ENCODE assay signal across 21 cellular contexts in genomic region chr3:172239218-172239738, GRCh38.
DNase-seq lines count a peak whose midpoint lies in the region; ATAC-seq, FAIRE-seq and TF ChIP-seq lines count a peak whose summit lies in the region.
"Had no signal": no experiment of that assay in that cellular context is flagged by ENCODE, and none has a peak within 500 bp of the region (broad histone marks: within the 10 kb centered on the region; RNA-seq: fewer than 3 reads in every experiment).

No MANE protein-coding gene starts in this region.

- peaks cover 45 to 51% (median 45%) of the 10 kb centered on the region in 3 experiments for H3K36me3 Mint-ChIP-seq in H9 (ENCODE audit: insufficient read depth in 1 of 3, low read depth in 3 of 3)

- no peak overlapping the region for H2AFZ ChIP-seq in endothelial cell of umbilical vein (ENCODE audit: low read depth, low read length)
- no peak overlapping the region for H2AFZ ChIP-seq in H9 (ENCODE audit: low read length)

- no peak overlapping the region for H3K23ac ChIP-seq in H9 (ENCODE audit: insufficient read length, low read depth, low read length)

- no peak overlapping the region for H2BK5ac ChIP-seq in H9 (ENCODE audit: insufficient read length, low read length)

- H3K79me2 ChIP-seq in endothelial cell of umbilical vein (ENCODE audit: control insufficient read depth, insufficient read depth, low read length) (peaks cover 66% of the 10 kb centered on the region), H9 (ENCODE audit: insufficient read depth, low read length) (peaks cover 2% of the 10 kb centered on the region; the same call in 1 of the 2 replicates)

- no peaks in the 10 kb centered on the region for H3K27me3 ChIP-seq in left ventricle myocardium inferior (ENCODE audit: low read depth)
- no peaks in the 10 kb centered on the region for H3K27me3 ChIP-seq in ascending aorta
- no peaks in the 10 kb centered on the region for H3K27me3 ChIP-seq in endothelial cell of umbilical vein (ENCODE audit: control insufficient read depth in 2 of 2, insufficient read depth in 2 of 2, low read length in 2 of 2)
- H3K27me3 ChIP-seq in H9 (ENCODE audit: insufficient read depth, low read length): no peaks in the 10 kb centered on the region
- H3K27me3 ChIP-seq: BE2C had no signal

- H4K5ac ChIP-seq in H9 (ENCODE audit: insufficient read length, low read depth, low read length): no peak overlapping the region

- no TSS peak for BruUV-seq in endothelial cell of umbilical vein (replicated peaks; lab: Mats Ljungman, UMichigan)

- no peaks in the 10 kb centered on the region for H3K27me3 Mint-ChIP-seq in H9 (ENCODE audit: low read depth)
- H3K27me3 Mint-ChIP-seq: CD4-positive, alpha-beta memory T cell had no signal

- no peak overlapping the region for H2BK120ac ChIP-seq in H9 (ENCODE audit: low read depth, low read length, poor library complexity, severe bottlenecking)

- no peak overlapping the region for H2BK15ac ChIP-seq in H9 (ENCODE audit: low read depth, low read length)

- no peak for DNase-seq in left ventricle myocardium superior
- no peak for DNase-seq in left ventricle myocardium inferior
- DNase-seq in ascending aorta (ENCODE audit: low spot score in 2 of 2): no peak
- no peak for DNase-seq in endothelial cell of umbilical vein (ENCODE audit: low read depth, low spot score)
- DNase-seq in H9: no peak
- no peak for DNase-seq in COLO668 (lab: John Stamatoyannopoulos, UW; ENCODE audit: unreplicated experiment)
- DNase-seq: BE2C; CD4-positive, alpha-beta memory T cell; DMS53; EL; GOT3; NCI-H1417 treated with DMSO at 0.1 percent for 48 hours; NCI-H187 treated with DMSO at 0.1 percent for 48 hours; NCI-H2227 treated with DMSO at 0.1 percent for 48 hours; NCI-H510A treated with DMSO at 0.1 percent for 48 hours; NCI-H774; SHP77 treated with DMSO at 0.1 percent for 48 hours had no signal

- H3K9me1 ChIP-seq in endothelial cell of umbilical vein (replicated peaks; ENCODE audit: control insufficient read depth, extremely low read depth, insufficient read depth, low read length): no peaks in the 10 kb centered on the region

- intact Hi-C loops in left ventricle myocardium superior (cut with micrococcal nuclease) (no loop called here), left ventricle myocardium inferior (cut with micrococcal nuclease) (no loop called here), ascending aorta (cut with DNase I) (no loop called here), endothelial cell of umbilical vein (cut with micrococcal nuclease) (no loop called here)

- no peak for FAIRE-seq in endothelial cell of umbilical vein (lab: Jason Lieb, UNC)
- FAIRE-seq: GM12878, GM19239 had no signal

- H3T11ph ChIP-seq in H9 (ENCODE audit: low read length): no peak overlapping the region

- H3K4me1 ChIP-seq in left ventricle myocardium inferior (peaks cover 26% of the 10 kb centered on the region), ascending aorta (peaks cover 0 to 2% of the 10 kb centered on the region in 2 donors), endothelial cell of umbilical vein (ENCODE audit: control insufficient read depth, extremely low read depth, insufficient read depth, low read length) (peaks cover 15% of the 10 kb centered on the region), H9 (ENCODE audit: insufficient read depth, low read length) (no peaks in the 10 kb centered on the region)
- H3K4me1 ChIP-seq: BE2C had no signal

- no peak overlapping the region for H4K91ac ChIP-seq in H9 (ENCODE audit: insufficient read length, low read depth, low read length)

- H3K27ac Mint-ChIP-seq in H9: no peak overlapping the region
- H3K27ac Mint-ChIP-seq: CD4-positive, alpha-beta memory T cell had no signal

- no peaks in the 10 kb centered on the region for H3K4me1 Mint-ChIP-seq in H9

- H3K23me2 ChIP-seq in H9 (ENCODE audit: insufficient read length, low read depth, low read length, poor library complexity, severe bottlenecking): no peaks in the 10 kb centered on the region

- H3K9ac ChIP-seq in endothelial cell of umbilical vein (replicated peaks; ENCODE audit: extremely low read depth, insufficient read depth, low read length) (no peak overlapping the region), H9 (ENCODE audit: extremely low read depth, insufficient read length, low read length) (no peak overlapping the region)
- H3K9ac ChIP-seq: KMS-11 had no signal

- H3K36me3 ChIP-seq in left ventricle myocardium inferior: peaks cover 14% of the 10 kb centered on the region
- H3K36me3 ChIP-seq in ascending aorta: peaks cover 0 to 3% of the 10 kb centered on the region in 2 donors
- peaks cover 4 to 8% of the 10 kb centered on the region in 2 experiments for H3K36me3 ChIP-seq in endothelial cell of umbilical vein (ENCODE audit: control insufficient read depth in 2 of 2, extremely low read depth in 1 of 2, insufficient read depth in 2 of 2, low read length in 2 of 2)
- H3K36me3 ChIP-seq: BE2C had no signal

- no CpG with 5 or more reads among the region's 3 CpGs for WGBS in H9 (ENCODE audit: extremely low coverage, insufficient read length, low lambda C conversion rate)

- POLR2A ChIA-PET in endothelial cell of umbilical vein (lab: Charles Lee): interaction anchor here (0.7 kb wide), 1 partner anchor 33 kb away, joined by 8 read pairs; no protein-coding TSS in a partner anchor

- no peak overlapping the region for H3K4me3 Mint-ChIP-seq in H9
- H3K4me3 Mint-ChIP-seq: CD4-positive, alpha-beta memory T cell had no signal

- no peak overlapping the region for H3K14ac ChIP-seq in H9 (ENCODE audit: insufficient read depth, low read length)

- H3K27ac ChIP-seq in left ventricle myocardium inferior (replicated peaks): no peak overlapping the region
- peak overlapping the region; percentile 3 to 14 for H3K27ac ChIP-seq in ascending aorta
- no peak overlapping the region for H3K27ac ChIP-seq in endothelial cell of umbilical vein (ENCODE audit: insufficient read depth, low read depth, low read length)
- no peak overlapping the region for H3K27ac ChIP-seq in H9 (ENCODE audit: insufficient read length, low read depth, low read length)
- H3K27ac ChIP-seq: KMS-11 had no signal

- H3K9me3 ChIP-seq in left ventricle myocardium inferior (replicated peaks): peaks cover 11% of the 10 kb centered on the region
- no peaks in the 10 kb centered on the region for H3K9me3 ChIP-seq in ascending aorta
- peaks cover 5% of the 10 kb centered on the region for H3K9me3 ChIP-seq in endothelial cell of umbilical vein (replicated peaks; ENCODE audit: control insufficient read depth, insufficient read depth, low read length)
- peaks cover 27% of the 10 kb centered on the region for H3K9me3 ChIP-seq in H9 (ENCODE audit: control insufficient read depth, low read depth, low read length)
- H3K9me3 ChIP-seq: BE2C had no signal

- H3K79me1 ChIP-seq in H9 (ENCODE audit: insufficient read depth, low read depth, low read length, poor library complexity, severe bottlenecking): peaks cover 3% of the 10 kb centered on the region

- H4K20me1 ChIP-seq in endothelial cell of umbilical vein (replicated peaks; ENCODE audit: control insufficient read depth, extremely low read depth, insufficient read depth, low read length) (peaks cover 7% of the 10 kb centered on the region), H9 (ENCODE audit: control insufficient read depth, insufficient read depth, insufficient read length) (no peaks in the 10 kb centered on the region)

- H3K18ac ChIP-seq in H9 (ENCODE audit: insufficient read length, low read depth, low read length): no peak overlapping the region

- no peak overlapping the region for H3K4ac ChIP-seq in H9 (ENCODE audit: low read depth, low read length)

- no peak for TF ChIP-seq POLR2A in endothelial cell of umbilical vein (IDR thresholded peaks at IDR 0.05; ENCODE audit: low read depth, low read length)

- peak; percentile 15 for ATAC-seq in left ventricle myocardium superior
- ATAC-seq in HG03097 (IDR thresholded peaks at IDR 0.05; ENCODE audit: low FRiP score, unreplicated experiment): no peak
- ATAC-seq: GM12878 had no signal

- H3K4me3 ChIP-seq in left ventricle myocardium inferior (no peak overlapping the region), ascending aorta (no peak overlapping the region), endothelial cell of umbilical vein (replicated peaks in 1 of 3; ENCODE audit: insufficient read depth in 1 of 3, low read depth in 1 of 3, low read length in 3 of 3) (no peak overlapping the region)
- H3K4me3 ChIP-seq: GM12878 had no signal

- no peak overlapping the region for H2BK12ac ChIP-seq in H9 (ENCODE audit: insufficient read length, low read depth, low read length)

- CTCF ChIA-PET in endothelial cell of umbilical vein (lab: Charles Lee): interaction anchor here (0.7 to 1.1 kb wide), 2 partner anchors 22 to 70 kb away, joined by 3 read pairs; no protein-coding TSS in a partner anchor

- no peak overlapping the region for H3K4me2 ChIP-seq in endothelial cell of umbilical vein (ENCODE audit: insufficient read depth, low read length)
- H3K4me2 ChIP-seq in H9 (ENCODE audit: insufficient read depth, insufficient read length, low read length): no peak overlapping the region
- H3K4me2 ChIP-seq: KMS-11 had no signal

- no peak overlapping the region for H2AK5ac ChIP-seq in H9 (ENCODE audit: insufficient read length, low read length)

- TF ChIP-seq CTCF in left ventricle myocardium inferior (IDR thresholded peaks at IDR 0.05; ENCODE audit: borderline replicate concordance) (no peak), ascending aorta (IDR thresholded peaks at IDR 0.05) (no peak), endothelial cell of umbilical vein (IDR thresholded peaks at IDR 0.05; ENCODE audit: extremely low read depth in 1 of 2, insufficient read depth in 1 of 2, low read depth in 1 of 2, low read length in 2 of 2) (no peak), H9 (conservative IDR thresholded peaks at IDR 0.05) (no peak)

- H2BK20ac ChIP-seq in H9 (ENCODE audit: low read depth, low read length, poor library complexity, severe bottlenecking): no peak overlapping the region

- dilution Hi-C loops in endothelial cell of umbilical vein (cut with MboI; ENCODE audit: extremely low pct_ligation_motif_present, low sequenced_read_pairs): no loop called here

- no peak overlapping the region for H3K56ac ChIP-seq in H9 (ENCODE audit: insufficient read length, low read depth, low read length)

- peaks cover 36 to 41% of the 10 kb centered on the region in 2 experiments for H3K9me3 Mint-ChIP-seq in H9

- no peak overlapping the region for H4K8ac ChIP-seq in H9 (replicated peaks; ENCODE audit: insufficient read length, low read depth, low read length)

TF ChIP-seq in endothelial cell of umbilical vein, 7 proteins besides CTCF, POLR2A, EP300 and RAD21:
- TF ChIP-seq MYC (IDR thresholded peaks at IDR 0.05; ENCODE audit: low read depth, low read length) (no peak), JUN (IDR thresholded peaks at IDR 0.05; ENCODE audit: borderline replicate concordance, insufficient read depth, insufficient read length, low read depth) (no peak), POLR2AphosphoS5 (IDR thresholded peaks at IDR 0.05; ENCODE audit: insufficient read depth, low read depth, low read length) (peak; percentile 20)

Comparison
In these comparisons a context has a peak if more than half of its experiments do, and no peak if none do; other contexts are left out.
1. H3K27ac ChIP-seq: peak in ascending aorta (2 of 2); none in left ventricle myocardium inferior (single experiment), endothelial cell of umbilical vein (single experiment) and H9 (single experiment).